ENCODE assay signal across 22 cellular contexts in genomic region chr7:46315891-46316290, GRCh38.
DNase-seq lines count a peak whose midpoint lies in the region; ATAC-seq, FAIRE-seq and TF ChIP-seq lines count a peak whose summit lies in the region.
"Had no signal": no experiment of that assay in that cellular context is flagged by ENCODE, and none has a peak within 500 bp of the region (broad histone marks: within the 10 kb centered on the region; RNA-seq: fewer than 3 reads in every experiment).

No MANE protein-coding gene starts in this region.

- no TSS peak for BruUV-seq in MCF 10A (replicated peaks; lab: Mats Ljungman, UMichigan)

- H3K9me3 ChIP-seq in breast epithelium (no peaks in the 10 kb centered on the region), adipocyte (ENCODE audit: control insufficient read depth, low read length) (no peaks in the 10 kb centered on the region), left ventricle myocardium inferior (replicated peaks) (peaks cover 13% of the 10 kb centered on the region)
- H3K9me3 ChIP-seq: colonic mucosa, SK-N-SH had no signal

- no peak for TF ChIP-seq POLR2A in breast epithelium (IDR thresholded peaks at IDR 0.05)

- no peak for ATAC-seq in activated T-helper 17 cell treated with anti-CD3 and anti-CD28 coated beads, Interleukin-2, amount 50 U/mL, for 72 hours (replicated peaks)
- ATAC-seq: stimulated activated naive CD8-positive, alpha-beta T cell treated with anti-CD3 and anti-CD28 coated beads, Interleukin-15, Interleukin-2, amounts not matched to agents 100 U/mL and 50 U/mL, for 24 hours had no signal

- H3K4me3 Mint-ChIP-seq in MCF 10A (ENCODE audit: unreplicated experiment), result no peak overlapping the region
- H3K4me3 Mint-ChIP-seq in activated T-helper 17 cell treated with anti-CD3 and anti-CD28 coated beads, Interleukin-2, amount 50 U/mL, for 72 hours, result no peak overlapping the region
- H3K4me3 Mint-ChIP-seq: nephron progenitor cell had no signal

- H3K27ac ChIP-seq in breast epithelium (no peak overlapping the region), left ventricle myocardium inferior (replicated peaks) (no peak overlapping the region)
- H3K27ac ChIP-seq: 22Rv1, C4-2B, colonic mucosa had no signal

- no peaks in the 10 kb centered on the region for H3K9me3 Mint-ChIP-seq in MCF 10A (ENCODE audit: unreplicated experiment)
- H3K9me3 Mint-ChIP-seq in activated T-helper 17 cell treated with anti-CD3 and anti-CD28 coated beads, Interleukin-2, amount 50 U/mL, for 72 hours, result peaks cover 4% of the 10 kb centered on the region

- no peak for FAIRE-seq in RCC 7860 (lab: Jason Lieb, UNC)
- FAIRE-seq: GM18507 had no signal

- CTCF ChIA-PET in MCF 10A (lab: Yijun Ruan, JAX), result interaction anchor here (0.9 kb wide), 1 partner anchor 393 kb away, joined by 3 read pairs; no protein-coding TSS in a partner anchor

- DNase-seq in MCF 10A (ENCODE audit: unreplicated experiment), result peak; percentile 41
- no peak for DNase-seq in breast epithelium (ENCODE audit: low spot score in 2 of 2)
- DNase-seq in adipocyte (ENCODE audit: low read depth), result peak; percentile 50
- DNase-seq in fibroblast of pulmonary artery (ENCODE audit: low read depth), result peak; percentile 65
- DNase-seq in RCC 7860 (ENCODE audit: low spot score), result no peak
- no peak for DNase-seq in activated T-cell treated with anti-CD3 and anti-CD28 coated beads, Interleukin-2, amount 50 U/mL, for 48 hours
- no peak for DNase-seq in left ventricle myocardium inferior
- DNase-seq: activated effector memory CD4-positive, alpha-beta T cell treated with Interleukin-2 at 50 U/mL for 16 hours; colonic mucosa; DMS 273 treated with DMSO at 0.1 percent for 48 hours; islet precursor cell; NCI-H1048; NCI-H69; nephron progenitor cell; SK-N-SH; stimulated activated naive CD8-positive, alpha-beta T cell treated with anti-CD3 and anti-CD28 coated beads, Interleukin-15, Interleukin-2, amounts not matched to agents 100 U/mL and 50 U/mL, for 24 hours; T-helper 9 cell; trophoblast cell had no signal

- H3K27ac Mint-ChIP-seq in MCF 10A (ENCODE audit: low read depth, unreplicated experiment), result no peak overlapping the region
- H3K27ac Mint-ChIP-seq in activated T-helper 17 cell treated with anti-CD3 and anti-CD28 coated beads, Interleukin-2, amount 50 U/mL, for 72 hours, result no peak overlapping the region
- H3K27ac Mint-ChIP-seq: nephron progenitor cell had no signal

- TF ChIP-seq CTCF in MCF 10A (IDR thresholded peaks at IDR 0.05; ENCODE audit: unreplicated experiment) (no peak), breast epithelium (IDR thresholded peaks at IDR 0.05) (no peak), fibroblast of pulmonary artery (IDR thresholded peaks at IDR 0.05; ENCODE audit: low read length, missing control alignments) (no peak), left ventricle myocardium inferior (IDR thresholded peaks at IDR 0.05; ENCODE audit: borderline replicate concordance) (no peak)

- H3K4me1 ChIP-seq in breast epithelium (no peaks in the 10 kb centered on the region), adipocyte (ENCODE audit: control insufficient read depth, insufficient read depth, low read length) (no peaks in the 10 kb centered on the region), left ventricle myocardium inferior (no peaks in the 10 kb centered on the region)
- H3K4me1 ChIP-seq: colonic mucosa had no signal

- POLR2A ChIA-PET in MCF 10A (lab: Yijun Ruan, JAX), result interaction anchor here (2.5 kb wide), 1 partner anchor 25 kb away, joined by 8 read pairs; no protein-coding TSS in a partner anchor

- H3K36me3 ChIP-seq in breast epithelium (no peaks in the 10 kb centered on the region), adipocyte (ENCODE audit: control insufficient read depth, insufficient read depth, low read length, severe bottlenecking) (no peaks in the 10 kb centered on the region), left ventricle myocardium inferior (no peaks in the 10 kb centered on the region)
- H3K36me3 ChIP-seq: colonic mucosa had no signal

- H3K36me3 Mint-ChIP-seq in MCF 10A (ENCODE audit: insufficient read depth, unreplicated experiment), result no peaks in the 10 kb centered on the region
- no peaks in the 10 kb centered on the region for H3K36me3 Mint-ChIP-seq in activated T-helper 17 cell treated with anti-CD3 and anti-CD28 coated beads, Interleukin-2, amount 50 U/mL, for 72 hours (ENCODE audit: low read depth)

- intact Hi-C loops in MCF 10A (cut with micrococcal nuclease), result no loop called here
- intact Hi-C loops in breast epithelium (cut with DNase I; ENCODE audit: low total_unique reads), result no loop called here
- intact Hi-C loops in left ventricle myocardium inferior (cut with micrococcal nuclease), result no loop called here

- no peaks in the 10 kb centered on the region for H3K27me3 Mint-ChIP-seq in MCF 10A (ENCODE audit: insufficient read depth, unreplicated experiment)
- no peaks in the 10 kb centered on the region for H3K27me3 Mint-ChIP-seq in activated T-helper 17 cell treated with anti-CD3 and anti-CD28 coated beads, Interleukin-2, amount 50 U/mL, for 72 hours

- H3K27me3 ChIP-seq in breast epithelium (no peaks in the 10 kb centered on the region), adipocyte (replicated peaks; ENCODE audit: control insufficient read depth, insufficient read depth, low read length) (no peaks in the 10 kb centered on the region), left ventricle myocardium inferior (ENCODE audit: low read depth) (peaks cover 5% of the 10 kb centered on the region)
- H3K27me3 ChIP-seq: colonic mucosa had no signal

- H3K4me3 ChIP-seq in breast epithelium (no peak overlapping the region), adipocyte (ENCODE audit: low read length) (no peak overlapping the region), fibroblast of pulmonary artery (replicated peaks; ENCODE audit: low read depth, low read length) (no peak overlapping the region), left ventricle myocardium inferior (no peak overlapping the region)
- H3K4me3 ChIP-seq: colonic mucosa had no signal

- no peak overlapping the region for H3K9ac ChIP-seq in adipocyte (ENCODE audit: low read length)
- H3K9ac ChIP-seq: SK-N-SH had no signal

- H3K4me1 Mint-ChIP-seq in MCF 10A (ENCODE audit: insufficient read depth, unreplicated experiment), result peaks cover 8% of the 10 kb centered on the region
- no peaks in the 10 kb centered on the region for H3K4me1 Mint-ChIP-seq in activated T-helper 17 cell treated with anti-CD3 and anti-CD28 coated beads, Interleukin-2, amount 50 U/mL, for 72 hours

Comparison
In these comparisons a context has a peak if more than half of its experiments do, and no peak if none do; other contexts are left out.
1. DNase-seq: peak in MCF 10A (single experiment), adipocyte (single experiment) and fibroblast of pulmonary artery (single experiment); none in breast epithelium (0 of 2), RCC 7860 (single experiment), activated T-cell treated with anti-CD3 and anti-CD28 coated beads, Interleukin-2, amount 50 U/mL, for 48 hours (0 of 2) and left ventricle myocardium inferior (single experiment).